In the genomic region with DNA sequence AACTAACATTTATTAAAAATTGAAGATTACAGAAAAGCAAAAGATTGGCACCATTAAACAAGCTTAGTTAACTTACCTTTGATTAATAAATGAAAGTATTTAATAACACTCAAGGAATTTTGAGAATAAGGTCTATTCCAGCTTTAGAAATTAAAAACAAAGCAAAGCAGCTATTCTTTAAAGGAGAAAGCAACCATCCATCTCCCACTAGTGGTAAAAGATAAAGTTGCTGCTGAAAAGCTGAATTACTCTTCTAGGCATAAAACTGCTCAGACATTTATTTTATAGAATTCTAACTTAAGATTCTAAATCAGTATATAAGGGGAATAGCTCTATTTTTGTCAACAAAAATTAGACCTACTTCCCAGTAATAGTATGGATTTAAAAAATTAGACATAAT, we compare ENCODE assay signal across 19 cellular contexts. TPM values are rescaled to one million over a fixed set of nuclear protein-coding genes. Genes with fewer than 3 reads are reported as not detected.
"Had no signal": no experiment of that assay in that cellular context is flagged by ENCODE, and none has a peak within 500 bp of the region (broad histone marks: within the 10 kb centered on the region; RNA-seq: fewer than 3 reads in every experiment).

No MANE protein-coding gene starts in this region.

- H3K9me3 ChIP-seq: suprapubic skin, upper lobe of left lung had no signal

- H3K27ac ChIP-seq: epithelial cell of prostate, suprapubic skin, upper lobe of left lung had no signal

- H3K4me1 ChIP-seq: suprapubic skin, upper lobe of left lung had no signal

- H3K4me1 Mint-ChIP-seq: activated CD8-positive, alpha-beta memory T cell treated with anti-CD3 and anti-CD28 coated beads, Interleukin-2, amount 10 ng/mL, durations not matched to agents 7 days and 5 days; activated naive CD4-positive, alpha-beta T cell treated with anti-CD3 and anti-CD28 coated beads, Interleukin-2, amount 50 U/mL, for 24 hours; memory B cell; nephron progenitor cell had no signal

- H3K27ac Mint-ChIP-seq: activated CD8-positive, alpha-beta memory T cell treated with anti-CD3 and anti-CD28 coated beads, Interleukin-2, amount 10 ng/mL, durations not matched to agents 7 days and 5 days; activated naive CD4-positive, alpha-beta T cell treated with anti-CD3 and anti-CD28 coated beads, Interleukin-2, amount 50 U/mL, for 24 hours; activated T-cell treated with anti-CD3 and anti-CD28 coated beads, Interleukin-2, amount 50 U/mL, for 24 hours; memory B cell; nephron progenitor cell; T-helper 2 cell treated with Interferon-gamma antibody and Interleukin-4, amounts not matched to agents 5 μg/mL and 100 μg/mL, for 36 hours had no signal

- H3K4me3 ChIP-seq: suprapubic skin, upper lobe of left lung had no signal

- ATAC-seq: activated CD8-positive, alpha-beta memory T cell treated with anti-CD3 and anti-CD28 coated beads, Interleukin-2, amount 10 ng/mL, durations not matched to agents 7 days and 5 days; left cardiac atrium had no signal

- H3K9me3 Mint-ChIP-seq: activated naive CD4-positive, alpha-beta T cell treated with anti-CD3 and anti-CD28 coated beads, Interleukin-2, amount 50 U/mL, for 24 hours; activated T-cell treated with anti-CD3 and anti-CD28 coated beads, Interleukin-2, amount 50 U/mL, for 24 hours; memory B cell; nephron progenitor cell; T-helper 2 cell treated with Interferon-gamma antibody and Interleukin-4, amounts not matched to agents 5 μg/mL and 100 μg/mL, for 36 hours had no signal

- H3K27me3 ChIP-seq: suprapubic skin, upper lobe of left lung had no signal

- DNase-seq: activated CD4-positive, alpha-beta T cell treated with anti-CD3 and anti-CD28 coated beads, Interleukin-2, amount 50 U/mL, for 48 hours; activated CD4-positive, CD25-positive, alpha-beta regulatory T cell treated with anti-CD3 and anti-CD28 coated beads, Interleukin-2, amount 50 U/mL, for 72 hours; activated CD8-positive, alpha-beta memory T cell treated with anti-CD3 and anti-CD28 coated beads, Interleukin-2, amount 10 ng/mL, durations not matched to agents 7 days and 5 days; activated effector memory CD4-positive, alpha-beta T cell treated with Interleukin-2 at 50 U/mL for 16 hours; activated T-cell treated with anti-CD3 and anti-CD28 coated beads, Interleukin-2, amount 50 U/mL, for 24 hours; effector memory CD4-positive, alpha-beta T cell; hypothalamus; left cardiac atrium; nephron progenitor cell; stimulated activated CD4-positive, alpha-beta T cell treated with anti-CD3 and anti-CD28 coated beads, Interleukin-2, amount 100 ng/mL, for 48 hours; stimulated activated naive CD4-positive, alpha-beta T cell treated with Interleukin-2 at 50 U/mL for 16 hours; upper lobe of left lung had no signal

- H3K27me3 Mint-ChIP-seq: activated CD8-positive, alpha-beta memory T cell treated with anti-CD3 and anti-CD28 coated beads, Interleukin-2, amount 10 ng/mL, durations not matched to agents 7 days and 5 days; activated T-cell treated with anti-CD3 and anti-CD28 coated beads, Interleukin-2, amount 50 U/mL, for 24 hours had no signal

- H3K36me3 Mint-ChIP-seq: activated CD8-positive, alpha-beta memory T cell treated with anti-CD3 and anti-CD28 coated beads, Interleukin-2, amount 10 ng/mL, durations not matched to agents 7 days and 5 days; activated naive CD4-positive, alpha-beta T cell treated with anti-CD3 and anti-CD28 coated beads, Interleukin-2, amount 50 U/mL, for 24 hours; memory B cell had no signal

- H3K4me3 Mint-ChIP-seq: activated CD8-positive, alpha-beta memory T cell treated with anti-CD3 and anti-CD28 coated beads, Interleukin-2, amount 10 ng/mL, durations not matched to agents 7 days and 5 days; activated naive CD4-positive, alpha-beta T cell treated with anti-CD3 and anti-CD28 coated beads, Interleukin-2, amount 50 U/mL, for 24 hours; activated T-cell treated with anti-CD3 and anti-CD28 coated beads, Interleukin-2, amount 50 U/mL, for 24 hours; memory B cell; nephron progenitor cell; T-helper 2 cell treated with Interferon-gamma antibody and Interleukin-4, amounts not matched to agents 5 μg/mL and 100 μg/mL, for 36 hours had no signal

- H3K36me3 ChIP-seq: suprapubic skin, upper lobe of left lung had no signal

RNA-seq across cellular contexts. Expression of a gene that starts 36.1 kb away (rescaled TPM):
- total RNA-seq: activated CD8-positive, alpha-beta memory T cell treated with anti-CD3 and anti-CD28 coated beads, Interleukin-2, amount 10 ng/mL, durations not matched to agents 7 days and 5 days; glomerular endothelial cell; left cardiac atrium; osteocyte; suprapubic skin; upper lobe of left lung had no signal

RNA-seq across cellular contexts. Expression of a gene that starts 37.2 kb away (rescaled TPM):
- total RNA-seq: activated CD8-positive, alpha-beta memory T cell treated with anti-CD3 and anti-CD28 coated beads, Interleukin-2, amount 10 ng/mL, durations not matched to agents 7 days and 5 days; glomerular endothelial cell; osteocyte had no signal
